8 cellular contexts compared by ENCODE assay signal in genomic region chr17:8289103-8289397, GRCh38. TPM values are rescaled to one million over a fixed set of nuclear protein-coding genes. Genes with fewer than 3 reads are reported as not detected.
A peak's percentile ranks its signal among the peaks of the same experiment; 100 is the strongest.
DNase-seq lines count a peak whose midpoint lies in the region; ATAC-seq, FAIRE-seq and TF ChIP-seq lines count a peak whose summit lies in the region.

No MANE protein-coding gene starts in this region.

- BruUV-seq in GM12878 (replicated peaks; lab: Mats Ljungman, UMichigan), result no TSS peak

- TF ChIP-seq RAD21 in GM12878 (IDR thresholded peaks at IDR 0.05; ENCODE audit: insufficient read depth, low read depth, low read length), result no peak

- TF ChIP-seq EP300 in GM12878 (IDR thresholded peaks at IDR 0.05; ENCODE audit: borderline replicate concordance in 1 of 2, control insufficient read depth in 1 of 2, low read depth in 2 of 2, low read length in 2 of 2), result no peak
- no peak for TF ChIP-seq EP300 in transverse colon (IDR thresholded peaks at IDR 0.05; ENCODE audit: low read depth)

- FAIRE-seq in GM12878 (lab: Jason Lieb, UNC), result no peak

- H3K27me3 ChIP-seq in GM06990 (replicated peaks; ENCODE audit: control insufficient read depth, insufficient read depth, low read length), result no peaks in the 10 kb centered on the region
- no peaks in the 10 kb centered on the region for H3K27me3 ChIP-seq in GM12878 (replicated peaks in 1 of 2; ENCODE audit: control insufficient read depth in 2 of 2, insufficient read depth in 2 of 2, low read length in 1 of 2)
- H3K27me3 ChIP-seq in lower lobe of right lung (ENCODE audit: low read depth), result no peaks in the 10 kb centered on the region
- no peaks in the 10 kb centered on the region for H3K27me3 ChIP-seq in transverse colon

- H3K4me3 ChIP-seq in GM06990 (replicated peaks; ENCODE audit: low read depth, low read length) (peak overlapping the region; percentile 87), GM12878 (peak overlapping the region; percentile 93), lower lobe of right lung (peak overlapping the region; percentile 80), transverse colon (peak overlapping the region; percentile 56 to 86 (median 69))

- RAD21 ChIA-PET in GM12878 (lab: Charles Lee; ENCODE audit: unreplicated experiment), result interaction anchor here (0.6 to 1.7 kb wide), 9 partner anchors 12 to 661 kb away, joined by 3 to 6 read pairs (median 3); partner anchors contain the start of genes CTC1, PFAS and SAT2

- H3K4me2 ChIP-seq in GM12878 (ENCODE audit: control insufficient read depth, insufficient read depth), result peak overlapping the region; percentile 88

- SMC1A ChIA-PET in GM12878 (lab: Charles Lee; ENCODE audit: uncharacterized antibody, unreplicated experiment), result interaction anchor here (0.6 to 1.8 kb wide), 9 partner anchors 11 to 247 kb away, joined by 3 to 8 read pairs (median 4); partner anchors contain the start of genes CTC1 and PFAS

- DNase-seq in GM06990 (ENCODE audit: extremely low read depth, insufficient read length) (no peak), GM12878 (ENCODE audit: low read depth, low spot score) (no peak), lower lobe of right lung (peak; percentile 87), transverse colon (no peak), superior temporal gyrus (ENCODE audit: extremely low spot score) (no peak)

- in situ Hi-C loops in GM12878 (cut with MboI), result no loop called here
- in situ Hi-C loops in transverse colon (cut with MboI; ENCODE audit: low pct_ligation_motif_present in 1 of 4, low pct_unique_long_range_greater_than_20kb in 1 of 4, low sequenced_read_pairs in 3 of 4), result no loop called here

- WGBS in GM12878 (ENCODE audit: insufficient coverage, insufficient replicate concordance, low lambda C conversion rate, missing lambda C conversion rate), result under 1% methylated on average over 14 of the region's 17 CpGs
- 21% methylated on average over 2 of the region's 17 CpGs; no CpG with 5 or more reads in 1 of the 2 donors for WGBS in transverse colon (ENCODE audit: low coverage in 1 of 2), 2 donors

- TF ChIP-seq CTCF in GM06990 (IDR thresholded peaks at IDR 0.05; ENCODE audit: insufficient read depth, low read length, poor library complexity, severe bottlenecking) (no peak), GM12878 (IDR thresholded peaks at IDR 0.05 in 2 of 3, conservative IDR thresholded peaks at IDR 0.05 in 1 of 3; ENCODE audit: control insufficient read depth in 2 of 3, extremely low read depth in 1 of 3, insufficient read depth in 1 of 3, low read depth in 3 of 3, low read length in 3 of 3) (no peak), lower lobe of right lung (IDR thresholded peaks at IDR 0.05) (no peak), transverse colon (IDR thresholded peaks at IDR 0.05) (no peak)

- peak overlapping the region in 2 of 3 donors; percentile 91 to 99 for H3K27ac Mint-ChIP-seq in IgD-negative memory B cell

- CTCF ChIA-PET in GM12878 (lab: Yijun Ruan, JAX), result interaction anchor here (0.6 to 2.2 kb wide), 5 partner anchors 11 to 94 kb away, joined by 3 to 14 read pairs (median 4); partner anchors contain the start of gene CTC1

- H2AFZ ChIP-seq in GM12878 (ENCODE audit: control insufficient read depth, low read depth, low read length), result peak overlapping the region; percentile 44

- ATAC-seq in GM12878 (no peak), lower lobe of right lung (no peak), HG02759 (IDR thresholded peaks at IDR 0.05; ENCODE audit: unreplicated experiment) (no peak), GM21619 (IDR thresholded peaks at IDR 0.05; ENCODE audit: unreplicated experiment) (no peak)

- peak overlapping the region; percentile 92 for H3K27ac ChIP-seq in GM12878 (ENCODE audit: control insufficient read depth, insufficient read depth)
- peak overlapping the region; percentile 94 for H3K27ac ChIP-seq in lower lobe of right lung
- H3K27ac ChIP-seq in transverse colon, result peak overlapping the region; percentile 90 to 95 (median 92)

- H3K9me3 ChIP-seq in GM12878 (replicated peaks; ENCODE audit: control insufficient read depth, insufficient read depth, low read length) (no peaks in the 10 kb centered on the region), lower lobe of right lung (no peaks in the 10 kb centered on the region), transverse colon (no peaks in the 10 kb centered on the region)

- H4K20me1 ChIP-seq in GM12878 (ENCODE audit: control insufficient read depth, insufficient read depth), result no peaks in the 10 kb centered on the region

- peaks cover 19% of the 10 kb centered on the region for H3K4me1 ChIP-seq in GM12878 (ENCODE audit: control insufficient read depth, insufficient read depth, low read length)
- peaks cover 34% of the 10 kb centered on the region for H3K4me1 ChIP-seq in lower lobe of right lung
- H3K4me1 ChIP-seq in transverse colon, result peaks cover 11 to 21% (median 13%) of the 10 kb centered on the region in 4 donors

- peaks cover 6% of the 10 kb centered on the region for H3K79me2 ChIP-seq in GM12878 (ENCODE audit: control insufficient read depth, insufficient read depth, low read length)

- H3K27me3 Mint-ChIP-seq in IgD-negative memory B cell, result no peaks in the 10 kb centered on the region

- TF ChIP-seq POLR2A in GM12878 (IDR thresholded peaks at IDR 0.05; ENCODE audit: low read depth, low read length), result no peak
- no peak for TF ChIP-seq POLR2A in transverse colon (IDR thresholded peaks at IDR 0.05)

- H3K4me3 Mint-ChIP-seq in IgD-negative memory B cell, result peak overlapping the region; percentile 96 to 97 (median 96)

- peak overlapping the region; percentile 92 for H3K9ac ChIP-seq in GM12878 (ENCODE audit: control insufficient read depth, insufficient read depth, low read length)

- H3K4me1 Mint-ChIP-seq in IgD-negative memory B cell, result peaks cover 13 to 31% (median 28%) of the 10 kb centered on the region in 3 donors

- POLR2A ChIA-PET in GM12878 (lab: Charles Lee), result interaction anchor here (0.6 to 2.2 kb wide), 12 partner anchors 17 to 170 kb away, joined by 3 to 19 read pairs (median 4); partner anchors contain the start of genes CTC1 and PFAS

- H3K36me3 ChIP-seq in GM06990 (ENCODE audit: control insufficient read depth, insufficient read depth, low read length) (no peaks in the 10 kb centered on the region; the same call in 1 of the 2 replicates), GM12878 (ENCODE audit: control insufficient read depth in 2 of 2, insufficient read depth in 2 of 2, low read length in 1 of 2) (no peaks in the 10 kb centered on the region), lower lobe of right lung (no peaks in the 10 kb centered on the region), transverse colon (no peaks in the 10 kb centered on the region)

- H3K36me3 Mint-ChIP-seq in IgD-negative memory B cell, result no peaks in the 10 kb centered on the region

- intact Hi-C loops in GM12878 (cut with micrococcal nuclease; ENCODE audit: unreplicated experiment) (loop anchor here (2.0 kb wide), 1 partner anchor 40 kb away; the partner anchor contains the start of genes CTC1 and PFAS), lower lobe of right lung (cut with DNase I) (no loop called here), transverse colon (cut with DNase I; ENCODE audit: low total_unique reads) (no loop called here)

- H3K9me3 Mint-ChIP-seq in IgD-negative memory B cell, result no peaks in the 10 kb centered on the region

RNA-seq across cellular contexts. Expression of gene RANGRF, which starts 0.6 kb away (rescaled TPM):
- polyA plus RNA-seq in IgD-negative memory B cell, result 67.4 TPM
- 3.2 and 3.6 TPM in 2 replicates for total RNA-seq in GM12878 (2013; cell fraction: nucleolus; rRNA removed)
- 48.8 and 52.3 TPM in 2 replicates for total RNA-seq in GM12878 (2014; rRNA removed)
- 26.9 and 30.1 TPM in 2 replicates for total RNA-seq in GM12878 (2014; rRNA removed; fragmentation: Illumina TruSeq; extraction: Trizol)
- total RNA-seq in GM12878 (2021), result 41.9 and 48.9 TPM in 2 replicates
- 24.4 TPM for polyA plus RNA-seq in GM12878 (2011; ENCODE audit: low read depth)
- polyA plus RNA-seq in GM12878 (2011; rRNA removed), result 37.0 and 63.3 TPM in 2 replicates
- 88.3 and 119 TPM in 2 replicates for polyA plus RNA-seq in GM12878 (2011; cell fraction: cytosol; rRNA removed)
- 84.7 and 108 TPM in 2 replicates for polyA plus RNA-seq in GM12878 (2011; cell fraction: nucleus; rRNA removed)
- 33.7 and 42.9 TPM in 2 replicates for polyA plus RNA-seq in GM12878 (2012)
- polyA plus RNA-seq in GM12878 (2014; fragmentation: Illumina TruSeq; extraction: Trizol), result 31.3 and 47.5 TPM in 2 replicates
- 100 to 1,000 TPM; 123 to 181 TPM for polyA plus RNA-seq in GM12878 (2014; fragmentation: Nextera tagmentation; extraction: Ambion mirVana)
- polyA plus RNA-seq in GM12878 (2014; rRNA removed), result 59.5 and 67.1 TPM in 2 replicates
- 10 to 100 TPM; 87.2 to 91.4 TPM for polyA plus RNA-seq in GM12878 (2016; fragmentation: Nextera tagmentation; extraction: Ambion mirVana)
- polyA minus RNA-seq in GM12878 (2011; rRNA and poly(A)+ RNA removed), result 23.9 and 48.8 TPM in 2 replicates
- 24.4 and 24.7 TPM in 2 replicates for polyA minus RNA-seq in GM12878 (2011; cell fraction: cytosol; rRNA and poly(A)+ RNA removed)
- 10.2 and 14.9 TPM in 2 replicates for polyA minus RNA-seq in GM12878 (2011; cell fraction: nucleus; rRNA and poly(A)+ RNA removed)
- total RNA-seq in lower lobe of right lung, result 24.6 TPM
- total RNA-seq in transverse colon, result 10 to 100 TPM in 3 of 4 donors, 1 to 10 TPM in 1; 8.4 to 47.1 (median 14.6) TPM

RNA-seq across cellular contexts. Expression of gene SLC25A35, which starts 6.2 kb away (rescaled TPM):
- polyA plus RNA-seq in IgD-negative memory B cell, result 1.7 TPM
- 5.0 and 6.5 TPM in 2 replicates for total RNA-seq in GM12878 (2013; cell fraction: nucleolus; rRNA removed)
- total RNA-seq in GM12878 (2014; rRNA removed), result 1.6 and 1.7 TPM in 2 replicates
- total RNA-seq in GM12878 (2014; rRNA removed; fragmentation: Illumina TruSeq; extraction: Trizol), result 1.1 and 1.5 TPM in 2 replicates
- total RNA-seq in GM12878 (2021), result 3.4 and 4.7 TPM in 2 replicates
- polyA plus RNA-seq in GM12878 (2011; ENCODE audit: low read depth), result 1.7 TPM
- 0.91 and 2.0 TPM in 2 replicates for polyA plus RNA-seq in GM12878 (2011; rRNA removed)
- 2.4 and 2.8 TPM in 2 replicates for polyA plus RNA-seq in GM12878 (2011; cell fraction: cytosol; rRNA removed)
- 12.6 and 18.6 TPM in 2 replicates for polyA plus RNA-seq in GM12878 (2011; cell fraction: nucleus; rRNA removed)
- 2.8 and 3.0 TPM in 2 replicates for polyA plus RNA-seq in GM12878 (2012)
- 2.6 and 3.2 TPM in 2 replicates for polyA plus RNA-seq in GM12878 (2014; fragmentation: Illumina TruSeq; extraction: Trizol)
- 1 to 10 TPM; 1.2 to 2.3 TPM for polyA plus RNA-seq in GM12878 (2014; fragmentation: Nextera tagmentation; extraction: Ambion mirVana)
- 4.2 and 4.6 TPM in 2 replicates for polyA plus RNA-seq in GM12878 (2014; rRNA removed)
- polyA plus RNA-seq in GM12878 (2016; fragmentation: Nextera tagmentation; extraction: Ambion mirVana), result 1 to 10 TPM; 1.8 to 2.2 TPM
- polyA minus RNA-seq in GM12878 (2011; rRNA and poly(A)+ RNA removed), result 2.0 and 2.2 TPM in 2 replicates
- polyA minus RNA-seq in GM12878 (2011; cell fraction: cytosol; rRNA and poly(A)+ RNA removed), result 0.53 and 1.1 TPM in 2 replicates
- polyA minus RNA-seq in GM12878 (2011; cell fraction: nucleus; rRNA and poly(A)+ RNA removed), result 2.8 and 6.6 TPM in 2 replicates
- 7.7 TPM for total RNA-seq in lower lobe of right lung
- 10 to 100 TPM in 1 of 4 donors, 1 to 10 TPM in 3; 2.2 to 27.7 (median 4.2) TPM for total RNA-seq in transverse colon

RNA-seq across cellular contexts. Expression of gene ARHGEF15, which starts 21.0 kb away (rescaled TPM):
- polyA plus RNA-seq in IgD-negative memory B cell (not detected), GM12878 (2011; rRNA removed) (not detected in 2 replicates), GM12878 (2014; fragmentation: Illumina TruSeq; extraction: Trizol) (not detected in 2 replicates), GM12878 (2014; fragmentation: Nextera tagmentation; extraction: Ambion mirVana) (not detected), GM12878 (2014; rRNA removed) (not detected in 2 replicates), GM12878 (2016; fragmentation: Nextera tagmentation; extraction: Ambion mirVana) (not detected)
- total RNA-seq in GM12878 (2013; cell fraction: nucleolus; rRNA removed), result not detected in 2 replicates
- total RNA-seq in GM12878 (2014; rRNA removed) (not detected in 2 replicates), GM12878 (2014; rRNA removed; fragmentation: Illumina TruSeq; extraction: Trizol) (not detected in 2 replicates), GM12878 (2021) (not detected in 2 replicates), lower lobe of right lung (30.3 TPM), transverse colon (10 to 100 TPM in 2 of 4 donors, 1 to 10 TPM in 1, under 1 TPM in 1; 0.96 to 18.3 (median 6.6) TPM)
- not detected for polyA plus RNA-seq in GM12878 (2011; ENCODE audit: low read depth)
- polyA plus RNA-seq in GM12878 (2011; cell fraction: cytosol; rRNA removed), result not detected in 2 replicates
- not detected in 2 replicates for polyA plus RNA-seq in GM12878 (2011; cell fraction: nucleus; rRNA removed)
- polyA plus RNA-seq in GM12878 (2012), result not detected in 2 replicates
- polyA minus RNA-seq in GM12878 (2011; rRNA and poly(A)+ RNA removed), result not detected in 2 replicates
- polyA minus RNA-seq in GM12878 (2011; cell fraction: cytosol; rRNA and poly(A)+ RNA removed), result not detected in 2 replicates
- polyA minus RNA-seq in GM12878 (2011; cell fraction: nucleus; rRNA and poly(A)+ RNA removed), result not detected in 2 replicates

RNA-seq across cellular contexts. Expression of gene PFAS, which starts 40.0 kb away (rescaled TPM):
- polyA plus RNA-seq in IgD-negative memory B cell (15.5 TPM), GM12878 (2011; rRNA removed) (18.8 and 42.4 TPM in 2 replicates), GM12878 (2014; fragmentation: Illumina TruSeq; extraction: Trizol) (31.3 and 36.4 TPM in 2 replicates), GM12878 (2014; fragmentation: Nextera tagmentation; extraction: Ambion mirVana) (10 to 100 TPM; 13.9 to 16.1 TPM), GM12878 (2014; rRNA removed) (51.9 and 63.8 TPM in 2 replicates), GM12878 (2016; fragmentation: Nextera tagmentation; extraction: Ambion mirVana) (10 to 100 TPM; 72.1 to 77.0 TPM)
- 63.4 and 75.4 TPM in 2 replicates for total RNA-seq in GM12878 (2013; cell fraction: nucleolus; rRNA removed)
- total RNA-seq in GM12878 (2014; rRNA removed) (65.5 and 73.4 TPM in 2 replicates), GM12878 (2014; rRNA removed; fragmentation: Illumina TruSeq; extraction: Trizol) (25.8 and 30.3 TPM in 2 replicates), GM12878 (2021) (113 and 122 TPM in 2 replicates), lower lobe of right lung (25.3 TPM), transverse colon (10 to 100 TPM in 2 of 4 donors, 1 to 10 TPM in 1, under 1 TPM in 1; 0.75 to 24.9 (median 8.9) TPM)
- 23.9 TPM for polyA plus RNA-seq in GM12878 (2011; ENCODE audit: low read depth)
- polyA plus RNA-seq in GM12878 (2011; cell fraction: cytosol; rRNA removed), result 34.4 and 37.7 TPM in 2 replicates
- polyA plus RNA-seq in GM12878 (2011; cell fraction: nucleus; rRNA removed), result 85.3 and 143 TPM in 2 replicates
- polyA plus RNA-seq in GM12878 (2012), result 24.8 and 37.2 TPM in 2 replicates
- 56.5 and 90.4 TPM in 2 replicates for polyA minus RNA-seq in GM12878 (2011; rRNA and poly(A)+ RNA removed)
- polyA minus RNA-seq in GM12878 (2011; cell fraction: cytosol; rRNA and poly(A)+ RNA removed), result 34.6 and 38.9 TPM in 2 replicates
- polyA minus RNA-seq in GM12878 (2011; cell fraction: nucleus; rRNA and poly(A)+ RNA removed), result 38.6 and 68.2 TPM in 2 replicates

RNA-seq across cellular contexts. Expression of gene CTC1, which starts 41.2 kb away (rescaled TPM):
- polyA plus RNA-seq in IgD-negative memory B cell, result 35.1 TPM
- 125 and 136 TPM in 2 replicates for total RNA-seq in GM12878 (2013; cell fraction: nucleolus; rRNA removed)
- total RNA-seq in GM12878 (2014; rRNA removed), result 13.9 and 14.6 TPM in 2 replicates
- total RNA-seq in GM12878 (2014; rRNA removed; fragmentation: Illumina TruSeq; extraction: Trizol), result 9.9 and 12.3 TPM in 2 replicates
- total RNA-seq in GM12878 (2021), result 40.7 and 45.7 TPM in 2 replicates
- 16.0 TPM for polyA plus RNA-seq in GM12878 (2011; ENCODE audit: low read depth)
- polyA plus RNA-seq in GM12878 (2011; rRNA removed), result 16.9 and 26.5 TPM in 2 replicates
- polyA plus RNA-seq in GM12878 (2011; cell fraction: cytosol; rRNA removed), result 23.3 and 39.5 TPM in 2 replicates
- 259 and 294 TPM in 2 replicates for polyA plus RNA-seq in GM12878 (2011; cell fraction: nucleus; rRNA removed)
- polyA plus RNA-seq in GM12878 (2012), result 34.3 and 34.5 TPM in 2 replicates
- polyA plus RNA-seq in GM12878 (2014; fragmentation: Illumina TruSeq; extraction: Trizol), result 25.5 and 26.4 TPM in 2 replicates
- polyA plus RNA-seq in GM12878 (2014; fragmentation: Nextera tagmentation; extraction: Ambion mirVana), result 1 to 10 TPM; 6.6 to 7.0 TPM
- polyA plus RNA-seq in GM12878 (2014; rRNA removed), result 23.5 and 30.2 TPM in 2 replicates
- polyA plus RNA-seq in GM12878 (2016; fragmentation: Nextera tagmentation; extraction: Ambion mirVana), result 10 to 100 TPM; 27.5 to 28.5 TPM
- polyA minus RNA-seq in GM12878 (2011; rRNA and poly(A)+ RNA removed), result 44.8 and 48.2 TPM in 2 replicates
- polyA minus RNA-seq in GM12878 (2011; cell fraction: cytosol; rRNA and poly(A)+ RNA removed), result 7.7 and 12.4 TPM in 2 replicates
- 110 and 134 TPM in 2 replicates for polyA minus RNA-seq in GM12878 (2011; cell fraction: nucleus; rRNA and poly(A)+ RNA removed)
- total RNA-seq in lower lobe of right lung, result 57.8 TPM
- 100 to 1,000 TPM in 1 of 4 donors, 10 to 100 TPM in 3; 19.9 to 139 (median 31.7) TPM for total RNA-seq in transverse colon
